In the genomic region with DNA sequence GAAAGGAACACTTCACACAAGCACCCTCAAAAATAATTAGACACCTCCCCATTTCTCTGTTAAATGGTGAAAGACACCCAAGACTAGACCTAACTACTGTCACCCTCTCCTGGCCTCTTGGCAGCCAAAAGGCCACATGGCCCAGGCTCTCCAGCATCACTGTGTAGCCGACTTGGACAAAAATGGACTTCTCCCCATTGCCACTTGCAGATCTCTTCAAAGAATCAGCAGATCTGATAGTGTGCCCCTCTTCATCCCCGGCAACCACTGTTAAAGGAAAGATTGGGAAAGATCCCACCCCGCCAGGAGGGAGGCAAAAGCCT, we compare ENCODE assay signal across 8 cellular contexts.
DNase-seq lines count a peak whose midpoint lies in the region; ATAC-seq and TF ChIP-seq lines count a peak whose summit lies in the region.

No MANE protein-coding gene starts in this region.

- no peaks in the 10 kb centered on the region for H3K36me3 ChIP-seq in SU-DHL-6 (ENCODE audit: low read length)

- H3F3A ChIP-seq in SU-DHL-6 (ENCODE audit: insufficient read depth), result no peaks in the 10 kb centered on the region

- H3K9ac ChIP-seq in SU-DHL-6 (ENCODE audit: low read length), result no peak overlapping the region

- no peaks in the 10 kb centered on the region for H4K20me1 ChIP-seq in SU-DHL-6 (ENCODE audit: low read depth, low read length)

- H3K79me2 ChIP-seq in SU-DHL-6 (ENCODE audit: insufficient read depth, low read length), result no peaks in the 10 kb centered on the region

- no peaks in the 10 kb centered on the region for H3K9me2 ChIP-seq in SU-DHL-6 (replicated peaks; ENCODE audit: insufficient read depth, low read length)

- no peak overlapping the region for H2AFZ ChIP-seq in SU-DHL-6 (ENCODE audit: low read depth, low read length, severe bottlenecking)

- peak overlapping the region; percentile 13 for H3K4me2 ChIP-seq in SU-DHL-6 (ENCODE audit: low read depth, low read length, poor library complexity, severe bottlenecking)

- ATAC-seq in HG02571 (IDR thresholded peaks at IDR 0.05; ENCODE audit: unreplicated experiment) (no peak), HG03520 (IDR thresholded peaks at IDR 0.05; ENCODE audit: unreplicated experiment) (no peak), GM18868 (IDR thresholded peaks at IDR 0.05; ENCODE audit: unreplicated experiment) (no peak)

- DNase-seq in NCI-H2107 treated with DMSO at 0.1 percent for 48 hours (lab: John Stamatoyannopoulos, UW; ENCODE audit: unreplicated experiment) (peak; percentile 88), NCI-H2107 (lab: John Stamatoyannopoulos, UW) (no peak), fibroblast of pulmonary artery (ENCODE audit: low read depth) (no peak), retinal pigment epithelial cell (ENCODE audit: low read depth) (no peak)

- no peaks in the 10 kb centered on the region for H3K27me3 ChIP-seq in SU-DHL-6 (ENCODE audit: low read length)

- H3K4me3 ChIP-seq in SU-DHL-6 (ENCODE audit: insufficient read depth, low read length, poor library complexity, severe bottlenecking) (no peak overlapping the region), fibroblast of pulmonary artery (replicated peaks; ENCODE audit: low read depth, low read length) (peak overlapping the region; percentile 58), retinal pigment epithelial cell (ENCODE audit: low read length) (peak overlapping the region; percentile 68)

- no peak for TF ChIP-seq CTCF in SU-DHL-6 (IDR thresholded peaks at IDR 0.05; ENCODE audit: insufficient read depth, low read length, poor library complexity, severe bottlenecking)
- no peak for TF ChIP-seq CTCF in fibroblast of pulmonary artery (IDR thresholded peaks at IDR 0.05; ENCODE audit: low read length, missing control alignments)
- TF ChIP-seq CTCF in retinal pigment epithelial cell (conservative IDR thresholded peaks at IDR 0.05; ENCODE audit: low read depth, low read length), result no peak

- no peak overlapping the region for H3K27ac ChIP-seq in SU-DHL-6 (ENCODE audit: low read depth, low read length)

- no peaks in the 10 kb centered on the region for H3K9me3 ChIP-seq in SU-DHL-6 (ENCODE audit: insufficient read depth, low read length)
